In genomic region chr2:106108351-106108750, GRCh38 we compare ENCODE assay signal across 12 cellular contexts.
DNase-seq lines count a peak whose midpoint lies in the region; ATAC-seq, FAIRE-seq and TF ChIP-seq lines count a peak whose summit lies in the region.
"Had no signal": no experiment of that assay in that cellular context is flagged by ENCODE, and none has a peak within 500 bp of the region (broad histone marks: within the 10 kb centered on the region; RNA-seq: fewer than 3 reads in every experiment).

No MANE protein-coding gene starts in this region.

- H3K27me3 Mint-ChIP-seq in WTC11 (ENCODE audit: low read depth): no peaks in the 10 kb centered on the region
- no peaks in the 10 kb centered on the region for H3K27me3 Mint-ChIP-seq in stimulated activated naive B cell treated with anti-CD40 and anti-IgM and Interleukin-4, amounts not matched to agents 10 μg/mL and 1 μg/mL and 100 μg/mL, for 72 hours

- CTCF ChIA-PET in A549 (lab: Yijun Ruan, JAX) (interaction anchor here (0.7 to 1.6 kb wide), 3 partner anchors 10 to 489 kb away, joined by 3 to 4 read pairs (median 3); no protein-coding TSS in a partner anchor), GM10248 (lab: Yijun Ruan, JAX) (interaction anchor here (1.0 to 1.8 kb wide), 8 partner anchors 10 to 532 kb away, joined by 3 to 6 read pairs (median 4); no protein-coding TSS in a partner anchor), WTC11 (lab: Charles Lee) (interaction anchor here (1.5 kb wide), 1 partner anchor 435 kb away, joined by 3 read pairs; no protein-coding TSS in a partner anchor)

- peak; percentile 49 to 56; a peak in 4 of 6 replicates for ATAC-seq in A549
- ATAC-seq in WTC11: no peak
- no peak for ATAC-seq in stimulated activated naive B cell treated with anti-CD40 and anti-IgM and Interleukin-4, amounts not matched to agents 10 μg/mL and 1 μg/mL and 100 μg/mL, for 72 hours (replicated peaks)

- H3K36me3 ChIP-seq in hepatocyte (replicated peaks; ENCODE audit: insufficient read depth, low read depth): no peaks in the 10 kb centered on the region

- no peak for FAIRE-seq in A549 (lab: Jason Lieb, UNC)
- FAIRE-seq: H54, islet of Langerhans had no signal

- no peaks in the 10 kb centered on the region for H4K20me1 ChIP-seq in hepatocyte (ENCODE audit: insufficient read depth, poor library complexity, severe bottlenecking)

- no peak overlapping the region for H3K4me2 ChIP-seq in A549
- H3K4me2 ChIP-seq in hepatocyte: no peak overlapping the region

- H3K27ac ChIP-seq in A549: no peak overlapping the region
- H3K27ac ChIP-seq in hepatocyte: no peak overlapping the region

- TF ChIP-seq RAD21 in A549 (conservative IDR thresholded peaks at IDR 0.05 in 1 of 2, IDR thresholded peaks at IDR 0.05 in 1 of 2): peak; percentile 30 to 43; a peak in 4 of 5 replicates

- TF ChIP-seq EP300 in A549 (IDR thresholded peaks at IDR 0.05): no peak

- H3K4me3 Mint-ChIP-seq in WTC11: no peak overlapping the region
- no peak overlapping the region for H3K4me3 Mint-ChIP-seq in stimulated activated naive B cell treated with anti-CD40 and anti-IgM and Interleukin-4, amounts not matched to agents 10 μg/mL and 1 μg/mL and 100 μg/mL, for 72 hours

- TF ChIP-seq CTCF in A549 (IDR thresholded peaks at IDR 0.05) (peak; percentile 24; the same call in 1 of the 3 replicates), GM10248 (IDR thresholded peaks at IDR 0.05; ENCODE audit: control extremely low read depth, extremely low read depth, low read depth, missing control alignments) (peak; percentile 52), hepatocyte (IDR thresholded peaks at IDR 0.05; ENCODE audit: poor library complexity) (peak; percentile 48), WTC11 (IDR thresholded peaks at IDR 0.05) (no peak)

- H2AFZ ChIP-seq in hepatocyte: no peak overlapping the region

- H3K4me3 ChIP-seq in A549 (no peak overlapping the region), hepatocyte (no peak overlapping the region)

- H3K79me2 ChIP-seq in hepatocyte: no peaks in the 10 kb centered on the region

- H3K9me3 ChIP-seq in A549: no peaks in the 10 kb centered on the region
- no peaks in the 10 kb centered on the region for H3K9me3 ChIP-seq in hepatocyte (ENCODE audit: low read depth)

- WGBS in A549 (ENCODE audit: missing lambda C conversion rate): 80% methylated on average over 6 of the region's 6 CpGs
- 74% methylated on average over 6 of the region's 6 CpGs for WGBS in hepatocyte (ENCODE audit: low lambda C conversion rate, missing lambda C conversion rate)

- no peaks in the 10 kb centered on the region for H3K9me2 ChIP-seq in hepatocyte (replicated peaks; ENCODE audit: insufficient read depth)

- DNase-seq in A549 (ENCODE audit: low read depth in 1 of 2, low spot score in 1 of 2) (peak in 1 of 2 experiments; percentile 25), GM10248 (ENCODE audit: extremely low spot score) (no peak), astrocyte of the hippocampus (ENCODE audit: low read depth, low spot score) (peak; percentile 61), hepatocyte (ENCODE audit: low spot score) (peak; percentile 41), GF-D8 (lab: John Stamatoyannopoulos, UW) (no peak), WTC11 (ENCODE audit: low spot score) (no peak), iPS-NIHi11 (ENCODE audit: low spot score) (no peak)
- no peak for DNase-seq in stimulated activated naive B cell treated with anti-CD40 and anti-IgM and Interleukin-4, amounts not matched to agents 10 μg/mL and 1 μg/mL and 100 μg/mL, for 72 hours
- DNase-seq: amniotic stem cell; stimulated activated CD4-positive, alpha-beta T cell treated with anti-CD3 and anti-CD28 coated beads, Interleukin-2, amount 100 ng/mL, for 48 hours had no signal

- no peak overlapping the region for H3K27ac Mint-ChIP-seq in WTC11
- no peak overlapping the region for H3K27ac Mint-ChIP-seq in stimulated activated naive B cell treated with anti-CD40 and anti-IgM and Interleukin-4, amounts not matched to agents 10 μg/mL and 1 μg/mL and 100 μg/mL, for 72 hours

- no peaks in the 10 kb centered on the region for H3K27me3 ChIP-seq in hepatocyte

- no peaks in the 10 kb centered on the region for H3K9me3 Mint-ChIP-seq in WTC11
- no peaks in the 10 kb centered on the region for H3K9me3 Mint-ChIP-seq in stimulated activated naive B cell treated with anti-CD40 and anti-IgM and Interleukin-4, amounts not matched to agents 10 μg/mL and 1 μg/mL and 100 μg/mL, for 72 hours

- POLR2A ChIA-PET in A549 (lab: Yijun Ruan, JAX) (no interaction called here), GM10248 (lab: Yijun Ruan, JAX) (no interaction called here), WTC11 (lab: Charles Lee) (no interaction called here)

- TF ChIP-seq POLR2A in A549 (IDR thresholded peaks at IDR 0.05; ENCODE audit: low read length): no peak

- peaks cover 35% of the 10 kb centered on the region for H3K36me3 Mint-ChIP-seq in WTC11
- H3K36me3 Mint-ChIP-seq in stimulated activated naive B cell treated with anti-CD40 and anti-IgM and Interleukin-4, amounts not matched to agents 10 μg/mL and 1 μg/mL and 100 μg/mL, for 72 hours: peaks cover 19 to 34% of the 10 kb centered on the region in 2 donors

- peaks cover 8% of the 10 kb centered on the region for H3K4me1 ChIP-seq in A549
- no peaks in the 10 kb centered on the region for H3K4me1 ChIP-seq in hepatocyte (ENCODE audit: insufficient read depth)

- H3K4me1 Mint-ChIP-seq in WTC11: peaks cover 2% of the 10 kb centered on the region; the same call in 1 of the 2 replicates
- peaks cover 17 to 28% of the 10 kb centered on the region in 2 donors for H3K4me1 Mint-ChIP-seq in stimulated activated naive B cell treated with anti-CD40 and anti-IgM and Interleukin-4, amounts not matched to agents 10 μg/mL and 1 μg/mL and 100 μg/mL, for 72 hours

TF ChIP-seq in A549, 52 proteins besides CTCF, POLR2A, EP300 and RAD21:
- TF ChIP-seq FOSB (CRISPR knock-in tag; IDR thresholded peaks at IDR 0.05) (no peak), SMC3 (IDR thresholded peaks at IDR 0.05) (peak; percentile 40)

TF ChIP-seq in WTC11, 78 proteins besides CTCF, POLR2A, EP300 and RAD21:
- TF ChIP-seq ATF2 (CRISPR knock-in tag; IDR thresholded peaks at IDR 0.05; ENCODE audit: borderline replicate concordance, low read depth) (no peak), MXD4 (CRISPR knock-in tag; IDR thresholded peaks at IDR 0.05; ENCODE audit: borderline replicate concordance) (no peak), SMAD4 (CRISPR knock-in tag; IDR thresholded peaks at IDR 0.05) (no peak), AR (CRISPR knock-in tag; IDR thresholded peaks at IDR 0.05) (no peak), FOXJ3 (CRISPR knock-in tag; IDR thresholded peaks at IDR 0.05; ENCODE audit: borderline replicate concordance) (no peak)
TF ChIP-seq in WTC11: peak in this region for 0.

Comparison
In these comparisons a context has a peak if more than half of its experiments do, and no peak if none do; other contexts are left out.
1. ATAC-seq: peak in A549 (2 of 2); none in WTC11 (single experiment) and stimulated activated naive B cell treated with anti-CD40 and anti-IgM and Interleukin-4, amounts not matched to agents 10 μg/mL and 1 μg/mL and 100 μg/mL, for 72 hours (0 of 2).
2. DNase-seq: peak in astrocyte of the hippocampus (single experiment) and hepatocyte (single experiment); none in GM10248 (single experiment), GF-D8 (single experiment), WTC11 (single experiment), stimulated activated naive B cell treated with anti-CD40 and anti-IgM and Interleukin-4, amounts not matched to agents 10 μg/mL and 1 μg/mL and 100 μg/mL, for 72 hours (single experiment) and iPS-NIHi11 (single experiment).
3. Of the 8 proteins assayed by ChIP-seq in both WTC11 and A549: peak only in WTC11: none; only in A549: CTCF; in both: none; in neither: 7.